In the genomic region with DNA sequence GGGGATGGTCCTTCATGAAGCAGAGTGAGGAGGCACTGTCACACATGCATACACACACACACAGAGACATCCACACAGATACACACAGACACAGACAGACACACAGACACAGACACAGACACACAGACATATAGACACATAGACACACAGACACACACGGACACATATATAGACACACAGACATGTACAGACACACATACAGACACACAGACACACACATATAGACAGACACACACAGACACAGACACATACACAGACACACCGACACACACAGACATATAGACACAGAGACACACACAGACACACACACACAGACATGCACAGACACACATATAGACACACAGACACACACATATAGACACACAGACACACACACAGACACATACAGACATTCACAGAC, we compare ENCODE assay signal across 31 cellular contexts.
"Had no signal": no experiment of that assay in that cellular context is flagged by ENCODE, and none has a peak within 500 bp of the region (broad histone marks: within the 10 kb centered on the region; RNA-seq: fewer than 3 reads in every experiment).

No MANE protein-coding gene starts in this region.

- H3K36me3 Mint-ChIP-seq: activated naive CD4-positive, alpha-beta T cell treated with anti-CD3 and anti-CD28 coated beads, Interleukin-2, amount 50 U/mL, for 24 hours; activated naive CD8-positive, alpha-beta T cell treated with anti-CD3 and anti-CD28 coated beads for 36 hours; brain had no signal

- H3K4me3 Mint-ChIP-seq: activated B cell treated with CpG ODN at 0.5 μM for 24 hours; activated CD8-positive, alpha-beta T cell treated with anti-CD3 and anti-CD28 coated beads for 36 hours; activated naive CD4-positive, alpha-beta T cell treated with anti-CD3 and anti-CD28 coated beads for 36 hours; activated naive CD4-positive, alpha-beta T cell treated with anti-CD3 and anti-CD28 coated beads, Interleukin-2, amount 50 U/mL, for 24 hours; activated naive CD8-positive, alpha-beta T cell treated with anti-CD3 and anti-CD28 coated beads for 36 hours; activated naive CD8-positive, alpha-beta T cell treated with anti-CD3 and anti-CD28 coated beads, Interleukin-2, amount 50 U/mL, for 24 hours; activated T-cell treated with anti-CD3 and anti-CD28 coated beads, Interleukin-2, amount 50 U/mL, for 4 hours; activated T-helper 17 cell treated with anti-CD3 and anti-CD28 coated beads, Interleukin-2, amount 50 U/mL, for 72 hours; brain; dendritic cell treated with granulocyte-macrophage colony-stimulating factor and Interleukin-4, amounts not matched to agents 40 ng/mL and 50 ng/mL, for 4 days; endodermal cell had no signal

- H3K27ac ChIP-seq: adrenal gland, breast epithelium, cardiac muscle cell, coronary artery, dorsolateral prefrontal cortex, VCaP had no signal

- DNase-seq: activated B cell treated with CpG ODN at 0.5 μM for 24 hours; activated CD4-positive, alpha-beta T cell treated with anti-CD3 and anti-CD28 coated beads for 48 hours; activated CD4-positive, alpha-beta T cell treated with anti-CD3 and anti-CD28 coated beads, Interleukin-2, amount 50 U/mL, for 1 hour; activated CD4-positive, alpha-beta T cell treated with anti-CD3 and anti-CD28 coated beads, Interleukin-2, amount 50 U/mL, for 48 hours; activated CD8-positive, alpha-beta memory T cell treated with anti-CD3 and anti-CD28 coated beads for 24 hours; activated CD8-positive, alpha-beta T cell treated with anti-CD3 and anti-CD28 coated beads for 36 hours; activated effector memory CD4-positive, alpha-beta T cell treated with Interleukin-2 at 50 U/mL for 16 hours; activated naive CD4-positive, alpha-beta T cell treated with anti-CD3 and anti-CD28 coated beads for 36 hours; activated naive CD8-positive, alpha-beta T cell treated with anti-CD3 and anti-CD28 coated beads for 36 hours; activated naive CD8-positive, alpha-beta T cell treated with anti-CD3 and anti-CD28 coated beads, Interleukin-2, amount 50 U/mL, for 24 hours; activated T-cell treated with anti-CD3 and anti-CD28 coated beads, Interleukin-2, amount 50 U/mL, for 4 hours; adrenal gland; amygdala; central memory CD4-positive, alpha-beta T cell; effector memory CD4-positive, alpha-beta T cell; endodermal cell; foreskin fibroblast; head of caudate nucleus; T-helper 2 cell had no signal

- FAIRE-seq: frontal cortex had no signal

- H3K4me1 ChIP-seq: adrenal gland, breast epithelium had no signal

- H3K9me3 ChIP-seq: adrenal gland, breast epithelium had no signal

- H3K36me3 ChIP-seq: adrenal gland, breast epithelium, cardiac muscle cell had no signal

- H3K4me3 ChIP-seq: adrenal gland, breast epithelium, cardiac muscle cell, coronary artery, dorsolateral prefrontal cortex had no signal

- H3K27me3 Mint-ChIP-seq: activated B cell treated with CpG ODN at 0.5 μM for 24 hours; activated naive CD4-positive, alpha-beta T cell treated with anti-CD3 and anti-CD28 coated beads, Interleukin-2, amount 50 U/mL, for 24 hours; activated naive CD8-positive, alpha-beta T cell treated with anti-CD3 and anti-CD28 coated beads for 36 hours; dendritic cell treated with granulocyte-macrophage colony-stimulating factor and Interleukin-4, amounts not matched to agents 40 ng/mL and 50 ng/mL, for 4 days had no signal

- H3K4me1 Mint-ChIP-seq: activated B cell treated with CpG ODN at 0.5 μM for 24 hours; activated naive CD4-positive, alpha-beta T cell treated with anti-CD3 and anti-CD28 coated beads, Interleukin-2, amount 50 U/mL, for 24 hours; activated naive CD8-positive, alpha-beta T cell treated with anti-CD3 and anti-CD28 coated beads for 36 hours; activated naive CD8-positive, alpha-beta T cell treated with anti-CD3 and anti-CD28 coated beads, Interleukin-2, amount 50 U/mL, for 24 hours; activated T-helper 17 cell treated with anti-CD3 and anti-CD28 coated beads, Interleukin-2, amount 50 U/mL, for 72 hours had no signal

- H3K9me3 Mint-ChIP-seq: activated CD8-positive, alpha-beta T cell treated with anti-CD3 and anti-CD28 coated beads for 36 hours; activated naive CD4-positive, alpha-beta T cell treated with anti-CD3 and anti-CD28 coated beads for 36 hours; activated naive CD4-positive, alpha-beta T cell treated with anti-CD3 and anti-CD28 coated beads, Interleukin-2, amount 50 U/mL, for 24 hours; activated naive CD8-positive, alpha-beta T cell treated with anti-CD3 and anti-CD28 coated beads for 36 hours; activated naive CD8-positive, alpha-beta T cell treated with anti-CD3 and anti-CD28 coated beads, Interleukin-2, amount 50 U/mL, for 24 hours; activated T-cell treated with anti-CD3 and anti-CD28 coated beads, Interleukin-2, amount 50 U/mL, for 4 hours; activated T-helper 17 cell treated with anti-CD3 and anti-CD28 coated beads, Interleukin-2, amount 50 U/mL, for 72 hours; dendritic cell treated with granulocyte-macrophage colony-stimulating factor and Interleukin-4, amounts not matched to agents 40 ng/mL and 50 ng/mL, for 4 days; endodermal cell had no signal

- ATAC-seq: activated CD4-positive, CD25-positive, alpha-beta regulatory T cell treated with anti-CD3 and anti-CD28 coated beads, Interleukin-2, amount 50 U/mL, for 24 hours; activated CD8-positive, alpha-beta T cell treated with anti-CD3 and anti-CD28 coated beads for 36 hours; activated naive CD8-positive, alpha-beta T cell treated with anti-CD3 and anti-CD28 coated beads, Interleukin-2, amount 50 U/mL, for 24 hours; activated T-cell treated with anti-CD3 and anti-CD28 coated beads, Interleukin-2, amount 50 U/mL, for 4 hours; activated T-helper 17 cell treated with anti-CD3 and anti-CD28 coated beads, Interleukin-2, amount 50 U/mL, for 72 hours; esophagus mucosa had no signal

- H3K27me3 ChIP-seq: adrenal gland, cardiac muscle cell had no signal

- H3K27ac Mint-ChIP-seq: activated B cell treated with CpG ODN at 0.5 μM for 24 hours; activated CD8-positive, alpha-beta T cell treated with anti-CD3 and anti-CD28 coated beads for 36 hours; activated naive CD4-positive, alpha-beta T cell treated with anti-CD3 and anti-CD28 coated beads for 36 hours; activated naive CD4-positive, alpha-beta T cell treated with anti-CD3 and anti-CD28 coated beads, Interleukin-2, amount 50 U/mL, for 24 hours; activated naive CD8-positive, alpha-beta T cell treated with anti-CD3 and anti-CD28 coated beads for 36 hours; activated naive CD8-positive, alpha-beta T cell treated with anti-CD3 and anti-CD28 coated beads, Interleukin-2, amount 50 U/mL, for 24 hours; activated T-helper 17 cell treated with anti-CD3 and anti-CD28 coated beads, Interleukin-2, amount 50 U/mL, for 72 hours; brain; dendritic cell treated with granulocyte-macrophage colony-stimulating factor and Interleukin-4, amounts not matched to agents 40 ng/mL and 50 ng/mL, for 4 days; endodermal cell had no signal
